1 cellular context compared by ENCODE assay signal in genomic region chr16:89915303-89916232, GRCh38.
TF ChIP-seq lines count a peak whose summit lies in the region.

No MANE protein-coding gene starts in this region.

TF ChIP-seq in WTC11, 78 proteins besides CTCF, POLR2A, EP300 and RAD21 (continued from another document):
- TF ChIP-seq ATF3 (CRISPR knock-in tag; conservative IDR thresholded peaks at IDR 0.05), result 0 out of 2 replicates have a peak, but pooled peaks have one; percentile 57
- TF ChIP-seq GABPB1 (CRISPR knock-in tag; IDR thresholded peaks at IDR 0.05), result peak; percentile 57; the same call in 1 of the 2 replicates
- TF ChIP-seq, protein P1, sequence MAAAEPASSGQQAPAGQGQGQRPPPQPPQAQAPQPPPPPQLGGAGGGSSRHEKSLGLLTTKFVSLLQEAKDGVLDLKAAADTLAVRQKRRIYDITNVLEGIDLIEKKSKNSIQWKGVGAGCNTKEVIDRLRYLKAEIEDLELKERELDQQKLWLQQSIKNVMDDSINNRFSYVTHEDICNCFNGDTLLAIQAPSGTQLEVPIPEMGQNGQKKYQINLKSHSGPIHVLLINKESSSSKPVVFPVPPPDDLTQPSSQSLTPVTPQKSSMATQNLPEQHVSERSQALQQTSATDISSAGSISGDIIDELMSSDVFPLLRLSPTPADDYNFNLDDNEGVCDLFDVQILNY (CRISPR knock-in tag; IDR thresholded peaks at IDR 0.05), result no peak
- no peak for TF ChIP-seq ARID4B (CRISPR knock-in tag; IDR thresholded peaks at IDR 0.05; ENCODE audit: borderline replicate concordance)
